In the genomic region with DNA sequence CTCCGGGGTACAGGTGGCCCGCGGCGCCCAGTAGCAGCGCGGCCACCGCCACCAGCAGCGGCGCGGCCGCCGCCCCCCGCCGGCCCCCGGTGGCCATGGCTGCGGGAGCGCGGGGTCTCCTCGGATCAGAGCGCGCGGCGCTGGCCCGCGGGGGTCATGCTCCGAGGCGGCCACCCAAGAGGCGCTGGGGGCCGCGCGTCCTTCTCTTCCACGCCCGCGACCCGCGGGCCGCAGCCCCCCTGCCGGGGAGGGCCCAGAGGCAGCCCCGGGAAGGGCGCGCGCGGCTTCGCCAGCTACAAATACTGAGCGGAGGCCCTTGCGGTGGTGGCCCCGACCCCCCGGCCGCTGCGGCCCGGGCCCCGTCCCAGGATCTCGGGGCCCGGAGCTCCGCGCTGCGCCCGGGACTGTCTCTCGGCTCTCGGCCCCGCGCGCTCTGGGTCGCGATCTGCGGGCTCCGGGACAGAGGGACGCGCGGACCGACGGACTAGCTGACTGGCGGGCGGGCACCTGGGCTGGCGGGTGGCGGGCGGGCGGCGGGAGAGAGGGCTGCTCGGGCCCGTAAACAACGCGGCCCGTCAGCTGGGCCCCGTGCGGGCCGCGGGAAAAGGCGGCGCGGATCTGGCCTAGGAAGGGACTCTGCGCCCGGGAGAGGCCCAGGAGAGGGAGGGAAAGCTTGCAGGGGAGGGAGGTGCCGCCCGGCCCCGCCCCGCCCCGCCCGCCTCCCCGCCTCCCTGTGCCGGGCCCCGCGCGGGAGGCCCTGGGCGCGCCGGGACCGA, we compare ENCODE assay signal across 1 cellular context.
TF ChIP-seq lines count a peak whose summit lies in the region.

A gene (minus strand): TSS at position 620 of the 776 bp plus-strand sequence. CDS start 523 bp downstream, at position 97.

TF ChIP-seq in HepG2, 621 proteins besides CTCF, POLR2A, EP300 and RAD21 (continued from another document and continues in another):
- TF ChIP-seq, protein P1, sequence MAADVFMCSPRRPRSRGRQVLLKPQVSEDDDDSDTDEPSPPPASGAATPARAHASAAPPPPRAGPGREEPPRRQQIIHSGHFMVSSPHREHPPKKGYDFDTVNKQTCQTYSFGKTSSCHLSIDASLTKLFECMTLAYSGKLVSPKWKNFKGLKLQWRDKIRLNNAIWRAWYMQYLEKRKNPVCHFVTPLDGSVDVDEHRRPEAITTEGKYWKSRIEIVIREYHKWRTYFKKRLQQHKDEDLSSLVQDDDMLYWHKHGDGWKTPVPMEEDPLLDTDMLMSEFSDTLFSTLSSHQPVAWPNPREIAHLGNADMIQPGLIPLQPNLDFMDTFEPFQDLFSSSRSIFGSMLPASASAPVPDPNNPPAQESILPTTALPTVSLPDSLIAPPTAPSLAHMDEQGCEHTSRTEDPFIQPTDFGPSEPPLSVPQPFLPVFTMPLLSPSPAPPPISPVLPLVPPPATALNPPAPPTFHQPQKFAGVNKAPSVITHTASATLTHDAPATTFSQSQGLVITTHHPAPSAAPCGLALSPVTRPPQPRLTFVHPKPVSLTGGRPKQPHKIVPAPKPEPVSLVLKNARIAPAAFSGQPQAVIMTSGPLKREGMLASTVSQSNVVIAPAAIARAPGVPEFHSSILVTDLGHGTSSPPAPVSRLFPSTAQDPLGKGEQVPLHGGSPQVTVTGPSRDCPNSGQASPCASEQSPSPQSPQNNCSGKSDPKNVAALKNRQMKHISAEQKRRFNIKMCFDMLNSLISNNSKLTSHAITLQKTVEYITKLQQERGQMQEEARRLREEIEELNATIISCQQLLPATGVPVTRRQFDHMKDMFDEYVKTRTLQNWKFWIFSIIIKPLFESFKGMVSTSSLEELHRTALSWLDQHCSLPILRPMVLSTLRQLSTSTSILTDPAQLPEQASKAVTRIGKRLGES (CRISPR knock-in tag; IDR thresholded peaks at IDR 0.05; ENCODE audit: borderline replicate concordance), result no peak
- peak; percentile 52; the same call in 1 of the 2 replicates for TF ChIP-seq POLR2G (IDR thresholded peaks at IDR 0.05; ENCODE audit: low read depth, low read length)
- TF ChIP-seq ZNF333 (CRISPR knock-in tag; IDR thresholded peaks at IDR 0.05; ENCODE audit: borderline replicate concordance), result no peak
- no peak for TF ChIP-seq ZBTB8A (CRISPR knock-in tag; IDR thresholded peaks at IDR 0.05; ENCODE audit: borderline replicate concordance, low read depth)
- TF ChIP-seq ZNF737 (CRISPR knock-in tag; IDR thresholded peaks at IDR 0.05; ENCODE audit: borderline replicate concordance), result no peak
- TF ChIP-seq ZNF780A (CRISPR knock-in tag; IDR thresholded peaks at IDR 0.05), result no peak
- no peak for TF ChIP-seq PTBP1 (IDR thresholded peaks at IDR 0.05; ENCODE audit: low read depth, low read length, poor library complexity, severe bottlenecking)
- no peak for TF ChIP-seq SMAD1 (CRISPR knock-in tag; IDR thresholded peaks at IDR 0.05; ENCODE audit: borderline replicate concordance, low read depth)
- peak; percentile 87; the same call in 1 of the 2 replicates for TF ChIP-seq SP5 (CRISPR knock-in tag; IDR thresholded peaks at IDR 0.05; ENCODE audit: borderline replicate concordance, low read depth)
- no peak for TF ChIP-seq PITX1 (CRISPR knock-in tag; IDR thresholded peaks at IDR 0.05)
- TF ChIP-seq ZNF282 (IDR thresholded peaks at IDR 0.05; ENCODE audit: partially characterized antibody), result no peak
- no peak for TF ChIP-seq SCMH1 (CRISPR knock-in tag; IDR thresholded peaks at IDR 0.05; ENCODE audit: borderline replicate concordance)
- TF ChIP-seq, protein P2, sequence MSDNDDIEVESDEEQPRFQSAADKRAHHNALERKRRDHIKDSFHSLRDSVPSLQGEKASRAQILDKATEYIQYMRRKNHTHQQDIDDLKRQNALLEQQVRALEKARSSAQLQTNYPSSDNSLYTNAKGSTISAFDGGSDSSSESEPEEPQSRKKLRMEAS (IDR thresholded peaks at IDR 0.05), result peak; percentile 48; the same call in 1 of the 2 replicates
- TF ChIP-seq, protein P3, sequence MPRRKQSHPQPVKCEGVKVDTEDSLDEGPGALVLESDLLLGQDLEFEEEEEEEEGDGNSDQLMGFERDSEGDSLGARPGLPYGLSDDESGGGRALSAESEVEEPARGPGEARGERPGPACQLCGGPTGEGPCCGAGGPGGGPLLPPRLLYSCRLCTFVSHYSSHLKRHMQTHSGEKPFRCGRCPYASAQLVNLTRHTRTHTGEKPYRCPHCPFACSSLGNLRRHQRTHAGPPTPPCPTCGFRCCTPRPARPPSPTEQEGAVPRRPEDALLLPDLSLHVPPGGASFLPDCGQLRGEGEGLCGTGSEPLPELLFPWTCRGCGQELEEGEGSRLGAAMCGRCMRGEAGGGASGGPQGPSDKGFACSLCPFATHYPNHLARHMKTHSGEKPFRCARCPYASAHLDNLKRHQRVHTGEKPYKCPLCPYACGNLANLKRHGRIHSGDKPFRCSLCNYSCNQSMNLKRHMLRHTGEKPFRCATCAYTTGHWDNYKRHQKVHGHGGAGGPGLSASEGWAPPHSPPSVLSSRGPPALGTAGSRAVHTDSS (CRISPR knock-in tag; conservative IDR thresholded peaks at IDR 0.05), result no peak
- TF ChIP-seq FLYWCH1 (CRISPR knock-in tag; IDR thresholded peaks at IDR 0.05), result no peak
- no peak for TF ChIP-seq ZNF772 (CRISPR knock-in tag; IDR thresholded peaks at IDR 0.05)
- TF ChIP-seq ZNF577 (CRISPR knock-in tag; IDR thresholded peaks at IDR 0.05; ENCODE audit: borderline replicate concordance, low read depth), result no peak
- TF ChIP-seq ISX (CRISPR knock-in tag; conservative IDR thresholded peaks at IDR 0.05), result no peak
- no peak for TF ChIP-seq NR2C2 (CRISPR knock-in tag; IDR thresholded peaks at IDR 0.05; ENCODE audit: borderline replicate concordance)
- no peak for TF ChIP-seq RBM22 (optimal IDR thresholded peaks at IDR 0.05; ENCODE audit: low read length)
- no peak for TF ChIP-seq PRPF4 (IDR thresholded peaks at IDR 0.05; ENCODE audit: low read depth, low read length, poor library complexity, severe bottlenecking)
- 0 out of 2 replicates have a peak, but pooled peaks have one; percentile 45 for TF ChIP-seq ERF (CRISPR knock-in tag; IDR thresholded peaks at IDR 0.05)
- no peak for TF ChIP-seq MLLT10 (CRISPR knock-in tag; IDR thresholded peaks at IDR 0.05)
- TF ChIP-seq REL (CRISPR knock-in tag; conservative IDR thresholded peaks at IDR 0.05), result no peak
- TF ChIP-seq, protein P4, sequence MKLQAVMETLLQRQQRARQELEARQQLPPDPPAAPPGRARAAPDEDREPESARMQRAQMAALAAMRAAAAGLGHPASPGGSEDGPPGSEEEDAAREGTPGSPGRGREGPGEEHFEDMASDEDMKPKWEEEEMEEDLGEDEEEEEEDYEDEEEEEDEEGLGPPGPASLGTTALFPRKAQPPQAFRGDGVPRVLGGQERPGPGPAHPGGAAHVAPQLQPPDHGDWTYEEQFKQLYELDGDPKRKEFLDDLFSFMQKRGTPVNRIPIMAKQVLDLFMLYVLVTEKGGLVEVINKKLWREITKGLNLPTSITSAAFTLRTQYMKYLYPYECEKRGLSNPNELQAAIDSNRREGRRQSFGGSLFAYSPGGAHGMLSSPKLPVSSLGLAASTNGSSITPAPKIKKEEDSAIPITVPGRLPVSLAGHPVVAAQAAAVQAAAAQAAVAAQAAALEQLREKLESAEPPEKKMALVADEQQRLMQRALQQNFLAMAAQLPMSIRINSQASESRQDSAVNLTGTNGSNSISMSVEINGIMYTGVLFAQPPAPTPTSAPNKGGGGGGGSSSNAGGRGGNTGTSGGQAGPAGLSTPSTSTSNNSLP (IDR thresholded peaks at IDR 0.05; ENCODE audit: low read depth, low read length), result no peak
- TF ChIP-seq ZNF383 (CRISPR knock-in tag; IDR thresholded peaks at IDR 0.05; ENCODE audit: borderline replicate concordance), result no peak
- TF ChIP-seq, protein P5, sequence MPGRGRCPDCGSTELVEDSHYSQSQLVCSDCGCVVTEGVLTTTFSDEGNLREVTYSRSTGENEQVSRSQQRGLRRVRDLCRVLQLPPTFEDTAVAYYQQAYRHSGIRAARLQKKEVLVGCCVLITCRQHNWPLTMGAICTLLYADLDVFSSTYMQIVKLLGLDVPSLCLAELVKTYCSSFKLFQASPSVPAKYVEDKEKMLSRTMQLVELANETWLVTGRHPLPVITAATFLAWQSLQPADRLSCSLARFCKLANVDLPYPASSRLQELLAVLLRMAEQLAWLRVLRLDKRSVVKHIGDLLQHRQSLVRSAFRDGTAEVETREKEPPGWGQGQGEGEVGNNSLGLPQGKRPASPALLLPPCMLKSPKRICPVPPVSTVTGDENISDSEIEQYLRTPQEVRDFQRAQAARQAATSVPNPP (CRISPR knock-in tag; IDR thresholded peaks at IDR 0.05), result no peak
- TF ChIP-seq, protein P6, sequence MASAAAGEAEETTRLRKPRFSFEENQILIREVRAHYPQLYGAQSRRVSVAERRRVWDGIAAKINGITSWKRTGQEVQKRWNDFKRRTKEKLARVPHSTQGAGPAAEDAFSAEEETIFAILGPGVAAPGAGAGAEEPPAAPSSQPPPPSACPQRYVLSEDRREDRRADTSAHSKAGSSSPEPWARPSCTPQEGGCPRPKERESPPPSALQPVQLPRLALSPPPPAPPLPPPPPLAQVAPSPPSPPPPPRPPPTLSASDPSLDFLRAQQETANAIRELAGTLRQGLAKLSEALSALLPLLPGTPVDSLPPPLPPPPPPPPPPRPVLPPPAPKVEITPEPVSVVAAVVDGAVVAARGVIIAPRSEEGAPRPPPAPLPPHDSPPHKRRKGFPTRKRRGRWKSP (CRISPR knock-in tag; IDR thresholded peaks at IDR 0.05), result no peak; the same call in none of the 2 replicates
- TF ChIP-seq, protein P7, sequence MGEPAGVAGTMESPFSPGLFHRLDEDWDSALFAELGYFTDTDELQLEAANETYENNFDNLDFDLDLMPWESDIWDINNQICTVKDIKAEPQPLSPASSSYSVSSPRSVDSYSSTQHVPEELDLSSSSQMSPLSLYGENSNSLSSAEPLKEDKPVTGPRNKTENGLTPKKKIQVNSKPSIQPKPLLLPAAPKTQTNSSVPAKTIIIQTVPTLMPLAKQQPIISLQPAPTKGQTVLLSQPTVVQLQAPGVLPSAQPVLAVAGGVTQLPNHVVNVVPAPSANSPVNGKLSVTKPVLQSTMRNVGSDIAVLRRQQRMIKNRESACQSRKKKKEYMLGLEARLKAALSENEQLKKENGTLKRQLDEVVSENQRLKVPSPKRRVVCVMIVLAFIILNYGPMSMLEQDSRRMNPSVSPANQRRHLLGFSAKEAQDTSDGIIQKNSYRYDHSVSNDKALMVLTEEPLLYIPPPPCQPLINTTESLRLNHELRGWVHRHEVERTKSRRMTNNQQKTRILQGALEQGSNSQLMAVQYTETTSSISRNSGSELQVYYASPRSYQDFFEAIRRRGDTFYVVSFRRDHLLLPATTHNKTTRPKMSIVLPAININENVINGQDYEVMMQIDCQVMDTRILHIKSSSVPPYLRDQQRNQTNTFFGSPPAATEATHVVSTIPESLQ (CRISPR knock-in tag; conservative IDR thresholded peaks at IDR 0.05), result no peak
- TF ChIP-seq JDP2 (CRISPR knock-in tag; IDR thresholded peaks at IDR 0.05; ENCODE audit: borderline replicate concordance), result no peak
- TF ChIP-seq, protein P8, sequence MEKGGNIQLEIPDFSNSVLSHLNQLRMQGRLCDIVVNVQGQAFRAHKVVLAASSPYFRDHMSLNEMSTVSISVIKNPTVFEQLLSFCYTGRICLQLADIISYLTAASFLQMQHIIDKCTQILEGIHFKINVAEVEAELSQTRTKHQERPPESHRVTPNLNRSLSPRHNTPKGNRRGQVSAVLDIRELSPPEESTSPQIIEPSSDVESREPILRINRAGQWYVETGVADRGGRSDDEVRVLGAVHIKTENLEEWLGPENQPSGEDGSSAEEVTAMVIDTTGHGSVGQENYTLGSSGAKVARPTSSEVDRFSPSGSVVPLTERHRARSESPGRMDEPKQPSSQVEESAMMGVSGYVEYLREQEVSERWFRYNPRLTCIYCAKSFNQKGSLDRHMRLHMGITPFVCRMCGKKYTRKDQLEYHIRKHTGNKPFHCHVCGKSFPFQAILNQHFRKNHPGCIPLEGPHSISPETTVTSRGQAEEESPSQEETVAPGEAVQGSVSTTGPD (CRISPR knock-in tag; IDR thresholded peaks at IDR 0.05), result no peak
- peak; percentile 59; the same call in 1 of the 2 replicates for TF ChIP-seq CBFB (CRISPR knock-in tag; IDR thresholded peaks at IDR 0.05)
- TF ChIP-seq, protein P9, sequence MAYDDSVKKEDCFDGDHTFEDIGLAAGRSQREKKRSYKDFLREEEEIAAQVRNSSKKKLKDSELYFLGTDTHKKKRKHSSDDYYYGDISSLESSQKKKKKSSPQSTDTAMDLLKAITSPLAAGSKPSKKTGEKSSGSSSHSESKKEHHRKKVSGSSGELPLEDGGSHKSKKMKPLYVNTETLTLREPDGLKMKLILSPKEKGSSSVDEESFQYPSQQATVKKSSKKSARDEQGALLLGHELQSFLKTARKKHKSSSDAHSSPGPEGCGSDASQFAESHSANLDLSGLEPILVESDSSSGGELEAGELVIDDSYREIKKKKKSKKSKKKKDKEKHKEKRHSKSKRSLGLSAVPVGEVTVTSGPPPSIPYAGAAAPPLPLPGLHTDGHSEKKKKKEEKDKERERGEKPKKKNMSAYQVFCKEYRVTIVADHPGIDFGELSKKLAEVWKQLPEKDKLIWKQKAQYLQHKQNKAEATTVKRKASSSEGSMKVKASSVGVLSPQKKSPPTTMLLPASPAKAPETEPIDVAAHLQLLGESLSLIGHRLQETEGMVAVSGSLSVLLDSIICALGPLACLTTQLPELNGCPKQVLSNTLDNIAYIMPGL (CRISPR knock-in tag; IDR thresholded peaks at IDR 0.05; ENCODE audit: borderline replicate concordance in 1 of 2, low read depth in 1 of 2), result peak in 1 of 2 experiments; percentile 54; a peak in 1 of 4 replicates
- TF ChIP-seq TOE1 (CRISPR knock-in tag; IDR thresholded peaks at IDR 0.05), result no peak
- TF ChIP-seq, protein P10, sequence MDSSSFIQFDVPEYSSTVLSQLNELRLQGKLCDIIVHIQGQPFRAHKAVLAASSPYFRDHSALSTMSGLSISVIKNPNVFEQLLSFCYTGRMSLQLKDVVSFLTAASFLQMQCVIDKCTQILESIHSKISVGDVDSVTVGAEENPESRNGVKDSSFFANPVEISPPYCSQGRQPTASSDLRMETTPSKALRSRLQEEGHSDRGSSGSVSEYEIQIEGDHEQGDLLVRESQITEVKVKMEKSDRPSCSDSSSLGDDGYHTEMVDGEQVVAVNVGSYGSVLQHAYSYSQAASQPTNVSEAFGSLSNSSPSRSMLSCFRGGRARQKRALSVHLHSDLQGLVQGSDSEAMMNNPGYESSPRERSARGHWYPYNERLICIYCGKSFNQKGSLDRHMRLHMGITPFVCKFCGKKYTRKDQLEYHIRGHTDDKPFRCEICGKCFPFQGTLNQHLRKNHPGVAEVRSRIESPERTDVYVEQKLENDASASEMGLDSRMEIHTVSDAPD (CRISPR knock-in tag; IDR thresholded peaks at IDR 0.05), result no peak
- TF ChIP-seq KLF13 (CRISPR knock-in tag; IDR thresholded peaks at IDR 0.05), result no peak
- TF ChIP-seq ZNF263 (CRISPR knock-in tag; IDR thresholded peaks at IDR 0.05), result peak; percentile 35
- TF ChIP-seq NONO (IDR thresholded peaks at IDR 0.05), result no peak
- peak; percentile 37; the same call in 1 of the 2 replicates for TF ChIP-seq NONO (CRISPR knock-in tag; conservative IDR thresholded peaks at IDR 0.05)
- no peak for TF ChIP-seq WIZ (CRISPR knock-in tag; IDR thresholded peaks at IDR 0.05)
- TF ChIP-seq ZNF136 (CRISPR knock-in tag; IDR thresholded peaks at IDR 0.05; ENCODE audit: low read depth), result no peak
- no peak for TF ChIP-seq PCBP2 (optimal IDR thresholded peaks at IDR 0.05; ENCODE audit: low read depth, low read length, poor library complexity, severe bottlenecking)
- 0 out of 2 replicates have a peak, but pooled peaks have one; percentile 27 for TF ChIP-seq HNRNPL (IDR thresholded peaks at IDR 0.05; ENCODE audit: low read depth, low read length)
- TF ChIP-seq SOX13 (IDR thresholded peaks at IDR 0.05), result no peak
- peak in 1 of 2 experiments; percentile 59; a peak in 2 of 4 replicates for TF ChIP-seq SOX13 (CRISPR knock-in tag; conservative IDR thresholded peaks at IDR 0.05 in 1 of 2, IDR thresholded peaks at IDR 0.05 in 1 of 2)
- TF ChIP-seq THAP11 (CRISPR knock-in tag; IDR thresholded peaks at IDR 0.05), result peak; percentile 76; the same call in 1 of the 2 replicates
